Comparison of ENCODE assay signal across 2 cellular contexts in genomic region chr10:84049300-84050015, GRCh38.
TF ChIP-seq lines count a peak whose summit lies in the region.

No MANE protein-coding gene starts in this region.

TF ChIP-seq in K562, 482 proteins besides CTCF, POLR2A, EP300 and RAD21 (continued from another document):
- TF ChIP-seq ZNF518B (CRISPR knock-in tag; IDR thresholded peaks at IDR 0.05): no peak
- TF ChIP-seq C11orf30 (IDR thresholded peaks at IDR 0.05; ENCODE audit: low read depth): peak; percentile 83
- TF ChIP-seq SOX6 (IDR thresholded peaks at IDR 0.05): no peak
- no peak for TF ChIP-seq MLX (CRISPR knock-in tag; conservative IDR thresholded peaks at IDR 0.05)
- TF ChIP-seq MAFK (IDR thresholded peaks at IDR 0.05; ENCODE audit: low read length): peak; percentile 80
- TF ChIP-seq TSC22D4 (tag; IDR thresholded peaks at IDR 0.05): no peak

TF ChIP-seq in GM23338, 12 proteins besides CTCF, POLR2A, EP300 and RAD21 (continued from another document):
- no peak for TF ChIP-seq ZNF462 (CRISPR knock-in tag; IDR thresholded peaks at IDR 0.05)
- TF ChIP-seq POLR2AphosphoS5 (IDR thresholded peaks at IDR 0.05; ENCODE audit: low read depth): no peak
- no peak for TF ChIP-seq STAT1 (IDR thresholded peaks at IDR 0.05; ENCODE audit: unreplicated experiment)
- TF ChIP-seq EZH2phosphoT487 (IDR thresholded peaks at IDR 0.05; ENCODE audit: unreplicated experiment): no peak
- no peak for TF ChIP-seq REST (IDR thresholded peaks at IDR 0.05; ENCODE audit: unreplicated experiment)
